In the genomic region with DNA sequence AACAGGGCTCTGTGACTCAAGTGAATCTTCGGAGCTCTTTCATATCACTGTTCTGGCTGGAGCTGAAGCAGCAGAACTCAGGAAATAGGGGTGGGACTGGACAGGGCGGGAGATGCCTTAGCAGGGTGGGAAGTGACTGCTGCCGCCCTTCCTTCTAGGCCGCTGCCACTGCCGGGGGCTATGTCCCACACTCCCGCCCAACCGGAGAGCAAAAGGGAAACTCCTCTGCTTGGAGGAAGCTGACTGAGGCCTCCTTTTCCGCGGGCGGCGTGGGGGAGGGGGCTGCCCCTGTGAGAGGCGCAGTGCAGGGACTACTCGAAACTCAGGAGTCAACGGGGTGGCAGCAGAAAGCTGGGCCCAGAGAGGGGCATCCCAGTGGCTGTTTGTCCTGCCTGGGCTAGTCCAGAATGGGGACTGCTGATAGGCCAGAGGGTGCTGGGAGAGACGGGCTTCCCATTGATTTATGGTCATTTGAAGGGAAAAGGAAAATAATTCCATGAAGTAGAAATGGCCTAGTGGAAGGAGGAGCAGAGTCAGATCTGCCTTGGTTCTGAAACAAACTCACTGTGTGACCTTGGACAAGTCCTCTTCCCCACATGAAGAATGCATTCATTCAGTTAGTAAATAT, we compare ENCODE assay signal across 10 cellular contexts. TPM values are rescaled to one million over a fixed set of nuclear protein-coding genes. Genes with fewer than 3 reads are reported as not detected.
DNase-seq lines count a peak whose midpoint lies in the region; ATAC-seq and TF ChIP-seq lines count a peak whose summit lies in the region.
"Had no signal": no experiment of that assay in that cellular context is flagged by ENCODE, and none has a peak within 500 bp of the region (broad histone marks: within the 10 kb centered on the region; RNA-seq: fewer than 3 reads in every experiment).

No MANE protein-coding gene starts in this region.

- H3K36me3 Mint-ChIP-seq in neural crest cell (ENCODE audit: low read depth) = no peaks in the 10 kb centered on the region

- H3K9me3 ChIP-seq in esophagus squamous epithelium (no peaks in the 10 kb centered on the region), vagina (no peaks in the 10 kb centered on the region)
- H3K9me3 ChIP-seq: SK-N-SH had no signal

- H3K36me3 ChIP-seq in esophagus squamous epithelium (no peaks in the 10 kb centered on the region), vagina (no peaks in the 10 kb centered on the region)

- peaks cover 0 to 27% (median 0%) of the 10 kb centered on the region in 3 donors for H3K4me1 ChIP-seq in esophagus squamous epithelium
- no peaks in the 10 kb centered on the region for H3K4me1 ChIP-seq in vagina

- H3K27me3 ChIP-seq in esophagus squamous epithelium (no peaks in the 10 kb centered on the region), vagina (no peaks in the 10 kb centered on the region)

- no peaks in the 10 kb centered on the region for H3K9me3 Mint-ChIP-seq in neural crest cell

- peak; percentile 63 for DNase-seq in EL
- DNase-seq in NOMO-1 treated with DMSO at 0.1 percent for 48 hours (lab: John Stamatoyannopoulos, UW; ENCODE audit: unreplicated experiment) = peak; percentile 28
- no peak for DNase-seq in esophagus squamous epithelium (lab: John Stamatoyannopoulos, UW)
- DNase-seq in neural crest cell (ENCODE audit: low read depth, low spot score) = peak; percentile 10
- DNase-seq in NCI-H446 treated with DMSO at 0.1 percent for 48 hours (lab: John Stamatoyannopoulos, UW) = no peak
- no peak for DNase-seq in vagina (ENCODE audit: extremely low spot score in 2 of 2)
- DNase-seq in HuH-7.5 (ENCODE audit: low spot score) = no peak
- DNase-seq: cerebellar nuclear complex, SK-N-SH had no signal

- intact Hi-C loops in esophagus squamous epithelium (cut with DNase I) (no loop called here), vagina (cut with DNase I) (no loop called here)

- H3K27ac Mint-ChIP-seq in neural crest cell (ENCODE audit: unreplicated experiment) = no peak overlapping the region

- no peak for ATAC-seq in HG02798 (IDR thresholded peaks at IDR 0.05; ENCODE audit: poor library complexity, unreplicated experiment)

- H3K4me3 Mint-ChIP-seq in neural crest cell = no peak overlapping the region

- H3K4me3 ChIP-seq in esophagus squamous epithelium (no peak overlapping the region), vagina (no peak overlapping the region)

- H3K27ac ChIP-seq in esophagus squamous epithelium (peak overlapping the region in 3 of 4 donors; percentile 9 to 81 (median 65)), vagina (no peak overlapping the region)

- H3K4me1 Mint-ChIP-seq in neural crest cell = peaks cover 28% of the 10 kb centered on the region

- TF ChIP-seq POLR2A in esophagus squamous epithelium (IDR thresholded peaks at IDR 0.05) = no peak
- TF ChIP-seq POLR2A in vagina (IDR thresholded peaks at IDR 0.05) = no peak

- WGBS in esophagus squamous epithelium, 2 donors = 23 to 39% methylated on average over 2 to 12 of the region's 15 CpGs

- TF ChIP-seq CTCF in esophagus squamous epithelium (IDR thresholded peaks at IDR 0.05) = no peak
- TF ChIP-seq CTCF in neural crest cell (conservative IDR thresholded peaks at IDR 0.05) = no peak
- TF ChIP-seq CTCF in vagina (IDR thresholded peaks at IDR 0.05) = no peak

- H3K27me3 Mint-ChIP-seq in neural crest cell (ENCODE audit: low read depth) = peaks cover 15% of the 10 kb centered on the region

RNA-seq across cellular contexts. Expression of gene STARD8, which starts 36.9 kb away (rescaled TPM):
- total RNA-seq in esophagus squamous epithelium (1 to 10 TPM in 3 of 4 donors, under 1 TPM in 1; 0.95 to 9.9 (median 2.1) TPM), neural crest cell (1.5 and 1.8 TPM in 2 replicates), vagina (14.0 TPM)

Comparison
In these comparisons a context has a peak if more than half of its experiments do, and no peak if none do; other contexts are left out.
1. DNase-seq: peak in EL (single experiment), NOMO-1 treated with DMSO at 0.1 percent for 48 hours (single experiment) and neural crest cell (single experiment); none in esophagus squamous epithelium (single experiment), NCI-H446 treated with DMSO at 0.1 percent for 48 hours (single experiment), vagina (0 of 2) and HuH-7.5 (single experiment).